ENCODE assay signal across 8 cellular contexts in genomic region chr18:76491436-76491800, GRCh38. TPM values are rescaled to one million over a fixed set of nuclear protein-coding genes. Genes with fewer than 3 reads are reported as not detected.
DNase-seq lines count a peak whose midpoint lies in the region; ATAC-seq lines count a peak whose summit lies in the region.

No MANE protein-coding gene starts in this region.

- peaks cover 75% of the 10 kb centered on the region for H3K27me3 Mint-ChIP-seq in activated CD4-positive, alpha-beta memory T cell treated with anti-CD3 and anti-CD28 coated beads, Interleukin-2, amount 10 ng/mL, durations not matched to agents 7 days and 5 days

- ATAC-seq in GM18511 (IDR thresholded peaks at IDR 0.05; ENCODE audit: unreplicated experiment) (peak; percentile 14), HG03095 (IDR thresholded peaks at IDR 0.05; ENCODE audit: unreplicated experiment) (no peak)

- no peak overlapping the region for H3K27ac Mint-ChIP-seq in activated CD4-positive, alpha-beta memory T cell treated with anti-CD3 and anti-CD28 coated beads, Interleukin-2, amount 10 ng/mL, durations not matched to agents 7 days and 5 days

- DNase-seq in NCI-H1930 (lab: John Stamatoyannopoulos, UW) = peak; percentile 82 to 89
- DNase-seq in activated CD4-positive, alpha-beta memory T cell treated with anti-CD3 and anti-CD28 coated beads, Interleukin-2, amount 10 ng/mL, durations not matched to agents 7 days and 5 days = peak; percentile 59
- peak; percentile 72 for DNase-seq in effector CD8-positive, alpha-beta T cell (lab: John Stamatoyannopoulos, UW)
- DNase-seq in lung microvascular endothelial cell (ENCODE audit: low read depth in 2 of 2) = peak; percentile 28 to 78
- DNase-seq in stimulated activated CD8-positive, alpha-beta memory T cell treated with anti-CD3 and anti-CD28 coated beads, Interleukin-4, amount 100 ng/mL, for 24 hours (ENCODE audit: low read depth) = peak; percentile 47
- no peak for DNase-seq in pons (ENCODE audit: low spot score)

- H3K4me1 Mint-ChIP-seq in activated CD4-positive, alpha-beta memory T cell treated with anti-CD3 and anti-CD28 coated beads, Interleukin-2, amount 10 ng/mL, durations not matched to agents 7 days and 5 days = peaks cover 34% of the 10 kb centered on the region

- CTCF ChIA-PET in activated CD4-positive, alpha-beta memory T cell treated with anti-CD3 and anti-CD28 coated beads, Interleukin-2, amount 10 ng/mL, durations not matched to agents 7 days and 5 days (lab: Charles Lee) = no interaction called here

- peaks cover 7% of the 10 kb centered on the region for H3K36me3 Mint-ChIP-seq in activated CD4-positive, alpha-beta memory T cell treated with anti-CD3 and anti-CD28 coated beads, Interleukin-2, amount 10 ng/mL, durations not matched to agents 7 days and 5 days (ENCODE audit: low read depth)

- POLR2A ChIA-PET in activated CD4-positive, alpha-beta memory T cell treated with anti-CD3 and anti-CD28 coated beads, Interleukin-2, amount 10 ng/mL, durations not matched to agents 7 days and 5 days (lab: Charles Lee) = no interaction called here

- H3K4me3 Mint-ChIP-seq in activated CD4-positive, alpha-beta memory T cell treated with anti-CD3 and anti-CD28 coated beads, Interleukin-2, amount 10 ng/mL, durations not matched to agents 7 days and 5 days = peak overlapping the region; percentile 85

- no peaks in the 10 kb centered on the region for H3K9me3 Mint-ChIP-seq in activated CD4-positive, alpha-beta memory T cell treated with anti-CD3 and anti-CD28 coated beads, Interleukin-2, amount 10 ng/mL, durations not matched to agents 7 days and 5 days

RNA-seq across cellular contexts. Expression of gene ZNF516, which starts 3.6 kb away (rescaled TPM):
- total RNA-seq in activated CD4-positive, alpha-beta memory T cell treated with anti-CD3 and anti-CD28 coated beads, Interleukin-2, amount 10 ng/mL, durations not matched to agents 7 days and 5 days = 1 to 10 TPM; 3.9 to 5.0 TPM
- 9.8 and 12.7 TPM in 2 replicates for total RNA-seq in lung microvascular endothelial cell
